ENCODE assay signal across 3 cellular contexts in the genomic region with DNA sequence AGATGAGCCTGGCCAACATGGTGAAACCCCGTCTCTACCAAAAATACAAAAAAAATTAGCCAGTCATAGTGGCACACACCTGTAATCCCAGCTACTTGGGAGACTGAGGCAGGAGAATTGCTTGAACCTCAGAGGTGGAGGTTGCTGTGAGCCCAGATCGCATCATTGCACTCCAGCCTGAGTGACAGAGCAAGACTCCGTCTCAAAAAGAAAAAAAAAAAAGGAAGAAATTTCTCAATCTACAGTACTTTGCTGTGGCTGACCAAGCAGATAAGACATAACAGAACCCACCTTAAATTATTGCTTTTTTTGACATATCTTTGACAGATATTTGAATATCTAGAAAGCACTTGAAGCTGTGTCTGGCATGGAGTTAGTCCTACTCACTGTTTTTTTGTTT. TPM values are rescaled to one million over a fixed set of nuclear protein-coding genes. Genes with fewer than 3 reads are reported as not detected.
"Had no signal": no experiment of that assay in that cellular context is flagged by ENCODE, and none has a peak within 500 bp of the region (broad histone marks: within the 10 kb centered on the region; RNA-seq: fewer than 3 reads in every experiment).

No MANE protein-coding gene starts in this region.

RNA-seq across cellular contexts. Expression of gene HNF1A, which starts 34.9 kb away (rescaled TPM):
- total RNA-seq: M059J, MCF 10A, NCI-H460 had no signal
